Comparison of ENCODE assay signal across 8 cellular contexts in the genomic region with DNA sequence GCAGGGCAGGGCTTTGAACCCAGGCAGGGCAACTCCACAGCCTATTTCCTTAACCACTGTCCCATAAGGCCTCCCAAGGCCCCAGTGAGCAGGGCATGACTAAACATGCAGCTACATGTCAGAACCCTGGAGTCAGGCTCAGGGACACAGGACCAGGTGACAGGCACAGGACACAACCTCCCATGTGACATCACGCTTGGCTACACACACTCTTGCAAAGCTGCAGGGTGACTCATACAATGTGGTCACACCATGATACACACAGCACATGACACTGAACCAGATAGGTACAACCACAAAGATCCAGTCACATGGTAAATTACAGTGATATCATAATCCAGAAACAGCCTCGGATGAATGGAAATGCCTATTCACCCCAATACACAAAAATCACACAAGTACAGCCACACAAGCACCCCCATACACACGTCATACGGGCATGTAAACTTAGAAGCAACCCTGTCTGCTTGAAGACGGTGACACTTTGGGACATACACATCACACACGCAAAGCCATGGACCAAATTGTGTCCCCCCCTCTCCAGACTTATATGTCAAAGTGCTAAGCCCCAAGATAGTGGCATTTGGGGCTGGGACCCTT. TPM values are rescaled to one million over a fixed set of nuclear protein-coding genes. Genes with fewer than 3 reads are reported as not detected.
DNase-seq lines count a peak whose midpoint lies in the region; ATAC-seq and TF ChIP-seq lines count a peak whose summit lies in the region.

No MANE protein-coding gene starts in this region.

- H3K36me3 ChIP-seq in HCT116 (ENCODE audit: control insufficient read depth in 1 of 2, insufficient read depth in 2 of 2, low read length in 2 of 2) (no peaks in the 10 kb centered on the region), body of pancreas (replicated peaks in 1 of 2; ENCODE audit: insufficient read depth in 1 of 2, low read depth in 2 of 2) (no peaks in the 10 kb centered on the region)

- H3K4me2 ChIP-seq in HCT116 (ENCODE audit: low read length) = no peak overlapping the region; the same call in 1 of the 2 replicates

- TF ChIP-seq POLR2A in HCT116 (IDR thresholded peaks at IDR 0.05; ENCODE audit: borderline replicate concordance, extremely low read depth, insufficient read depth, insufficient read length) = no peak
- no peak for TF ChIP-seq POLR2A in body of pancreas (IDR thresholded peaks at IDR 0.05)

- no peak overlapping the region for H3K9ac ChIP-seq in HCT116 (ENCODE audit: low read length)

- H3K4me1 ChIP-seq in HCT116 (ENCODE audit: control insufficient read depth in 1 of 2, insufficient read depth in 2 of 2, low read length in 2 of 2) (peaks cover 4 to 15% of the 10 kb centered on the region in 2 experiments; a peak in 3 of 4 replicates), body of pancreas (no peaks in the 10 kb centered on the region)

- no TSS peak for BruUV-seq in HCT116 (replicated peaks; lab: Mats Ljungman, UMichigan)

- H3K79me2 ChIP-seq in HCT116 (ENCODE audit: insufficient read depth, low read length) = no peaks in the 10 kb centered on the region

- H3K4me3 ChIP-seq in HCT116 (replicated peaks in 1 of 2; ENCODE audit: low read depth in 1 of 2, low read length in 2 of 2) (no peak overlapping the region), LNCaP clone FGC (ENCODE audit: low read depth, low read length) (no peak overlapping the region), body of pancreas (no peak overlapping the region)

- WGBS in body of pancreas, 2 donors = 50 to 53% methylated on average over 5 to 6 of the region's 6 CpGs

- TF ChIP-seq CTCF in HCT116 (IDR thresholded peaks at IDR 0.05 in 2 of 3, conservative IDR thresholded peaks at IDR 0.05 in 1 of 3; ENCODE audit: borderline replicate concordance in 1 of 3, insufficient read depth in 1 of 3, low read depth in 2 of 3, low read length in 2 of 3) (no peak), LNCaP clone FGC (IDR thresholded peaks at IDR 0.05; ENCODE audit: control insufficient read depth, extremely low read depth, insufficient read depth) (no peak), body of pancreas (IDR thresholded peaks at IDR 0.05) (no peak)

- POLR2A ChIA-PET in HCT116 (lab: Charles Lee) = interaction anchor here (1.1 kb wide), 2 partner anchors 53 to 92 kb away, joined by 3 to 4 read pairs; no protein-coding TSS in a partner anchor

- H3K9me3 ChIP-seq in HCT116 (ENCODE audit: control insufficient read depth in 1 of 2, insufficient read depth in 1 of 2, low read depth in 1 of 2, low read length in 2 of 2) = no peaks in the 10 kb centered on the region
- no peaks in the 10 kb centered on the region for H3K9me3 ChIP-seq in body of pancreas

- intact Hi-C loops in Right ventricle myocardium inferior (cut with DNase I) = no loop called here
- intact Hi-C loops in left ventricle myocardium superior (cut with micrococcal nuclease) = no loop called here
- intact Hi-C loops in HCT116 (cut with micrococcal nuclease) = no loop called here
- intact Hi-C loops in body of pancreas (cut with DNase I) = no loop called here

- ATAC-seq in Right ventricle myocardium inferior = peak; percentile 31
- no peak for ATAC-seq in left ventricle myocardium superior
- ATAC-seq in HCT116 = peak; percentile 74
- ATAC-seq in body of pancreas = peak; percentile 45

- H3K27me3 ChIP-seq in HCT116 (ENCODE audit: insufficient read depth, low read length) (no peaks in the 10 kb centered on the region), body of pancreas (no peaks in the 10 kb centered on the region)

- CTCF ChIA-PET in HCT116 (lab: Charles Lee) = interaction anchor here (0.7 to 1.2 kb wide), 2 partner anchors 13 to 120 kb away, joined by 3 to 5 read pairs; no protein-coding TSS in a partner anchor

- no peaks in the 10 kb centered on the region for H4K20me1 ChIP-seq in HCT116 (ENCODE audit: insufficient read depth)

- RAD21 ChIA-PET in HCT116 (lab: Charles Lee; ENCODE audit: low non-redundant PET in 1 of 2, low total read pairs in 2 of 2, uncharacterized antibody in 2 of 2, unreplicated experiment in 2 of 2) = no interaction called here

- no peaks in the 10 kb centered on the region for H3K9me2 ChIP-seq in HCT116 (ENCODE audit: insufficient read depth)

- DNase-seq in Right ventricle myocardium inferior (ENCODE audit: missing footprints) (no peak), left ventricle myocardium superior (no peak), HCT116 (ENCODE audit: low read depth, low spot score) (peak; percentile 60), LNCaP clone FGC (ENCODE audit: low read depth) (peak; percentile 85), body of pancreas (peak in 3 of 4 donors; percentile 9 to 75 (median 40)), ureter (ENCODE audit: low spot score) (peak; percentile 91), cerebellum (ENCODE audit: low spot score) (no peak), cortex of kidney (lab: John Stamatoyannopoulos, UW) (no peak)

- no peak overlapping the region for H2AFZ ChIP-seq in HCT116 (ENCODE audit: low read depth, low read length, poor library complexity, severe bottlenecking)

- TF ChIP-seq RAD21 in HCT116 (IDR thresholded peaks at IDR 0.05; ENCODE audit: low read depth) = no peak

- H3K27ac ChIP-seq in HCT116 (ENCODE audit: low read depth, low read length) (no peak overlapping the region), body of pancreas (no peak overlapping the region)

TF ChIP-seq in HCT116, 20 proteins besides CTCF, POLR2A, EP300 and RAD21 (continues in another document):
- no peak for TF ChIP-seq EZH2phosphoT487 (IDR thresholded peaks at IDR 0.05; ENCODE audit: borderline replicate concordance)
- peak; percentile 89 for TF ChIP-seq MAX (IDR thresholded peaks at IDR 0.05)
- TF ChIP-seq ELF1 (IDR thresholded peaks at IDR 0.05; ENCODE audit: borderline replicate concordance, low read depth) = no peak
- TF ChIP-seq ZBTB33 (IDR thresholded peaks at IDR 0.05; ENCODE audit: extremely low read depth, insufficient replicate concordance, low read length) = no peak
- no peak for TF ChIP-seq POLR2AphosphoS5 (IDR thresholded peaks at IDR 0.05; ENCODE audit: low read depth, low read length)
- TF ChIP-seq, protein P1, sequence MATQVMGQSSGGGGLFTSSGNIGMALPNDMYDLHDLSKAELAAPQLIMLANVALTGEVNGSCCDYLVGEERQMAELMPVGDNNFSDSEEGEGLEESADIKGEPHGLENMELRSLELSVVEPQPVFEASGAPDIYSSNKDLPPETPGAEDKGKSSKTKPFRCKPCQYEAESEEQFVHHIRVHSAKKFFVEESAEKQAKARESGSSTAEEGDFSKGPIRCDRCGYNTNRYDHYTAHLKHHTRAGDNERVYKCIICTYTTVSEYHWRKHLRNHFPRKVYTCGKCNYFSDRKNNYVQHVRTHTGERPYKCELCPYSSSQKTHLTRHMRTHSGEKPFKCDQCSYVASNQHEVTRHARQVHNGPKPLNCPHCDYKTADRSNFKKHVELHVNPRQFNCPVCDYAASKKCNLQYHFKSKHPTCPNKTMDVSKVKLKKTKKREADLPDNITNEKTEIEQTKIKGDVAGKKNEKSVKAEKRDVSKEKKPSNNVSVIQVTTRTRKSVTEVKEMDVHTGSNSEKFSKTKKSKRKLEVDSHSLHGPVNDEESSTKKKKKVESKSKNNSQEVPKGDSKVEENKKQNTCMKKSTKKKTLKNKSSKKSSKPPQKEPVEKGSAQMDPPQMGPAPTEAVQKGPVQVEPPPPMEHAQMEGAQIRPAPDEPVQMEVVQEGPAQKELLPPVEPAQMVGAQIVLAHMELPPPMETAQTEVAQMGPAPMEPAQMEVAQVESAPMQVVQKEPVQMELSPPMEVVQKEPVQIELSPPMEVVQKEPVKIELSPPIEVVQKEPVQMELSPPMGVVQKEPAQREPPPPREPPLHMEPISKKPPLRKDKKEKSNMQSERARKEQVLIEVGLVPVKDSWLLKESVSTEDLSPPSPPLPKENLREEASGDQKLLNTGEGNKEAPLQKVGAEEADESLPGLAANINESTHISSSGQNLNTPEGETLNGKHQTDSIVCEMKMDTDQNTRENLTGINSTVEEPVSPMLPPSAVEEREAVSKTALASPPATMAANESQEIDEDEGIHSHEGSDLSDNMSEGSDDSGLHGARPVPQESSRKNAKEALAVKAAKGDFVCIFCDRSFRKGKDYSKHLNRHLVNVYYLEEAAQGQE (IDR thresholded peaks at IDR 0.05; ENCODE audit: low read depth) = no peak

RNA-seq across cellular contexts. Expression of gene KLK4, which starts 14.5 kb away (rescaled TPM):
- total RNA-seq in Right ventricle myocardium inferior = not detected
- not detected for total RNA-seq in left ventricle myocardium superior
- total RNA-seq in HCT116 (2021; ENCODE audit: unreplicated experiment) = 0.84 TPM
- 0.65 and 0.70 TPM in 2 replicates for polyA plus RNA-seq in HCT116 (2012)
- total RNA-seq in body of pancreas = not detected
- not detected for total RNA-seq in ureter
- total RNA-seq in cerebellum = 1.4 TPM

RNA-seq across cellular contexts. Expression of gene KLK2, which starts 23.5 kb away (rescaled TPM):
- total RNA-seq in Right ventricle myocardium inferior = not detected
- not detected for total RNA-seq in left ventricle myocardium superior
- total RNA-seq in HCT116 (2021; ENCODE audit: unreplicated experiment) = not detected
- not detected in 2 replicates for polyA plus RNA-seq in HCT116 (2012)
- total RNA-seq in body of pancreas = not detected
- total RNA-seq in ureter = not detected
- total RNA-seq in cerebellum = 0.09 TPM

RNA-seq across cellular contexts. Expression of gene KLK3, which starts 42.0 kb away (rescaled TPM):
- total RNA-seq in Right ventricle myocardium inferior = not detected
- not detected for total RNA-seq in left ventricle myocardium superior
- not detected for total RNA-seq in HCT116 (2021; ENCODE audit: unreplicated experiment)
- 0.07 TPM in 1 of 2 replicates, not detected in the other for polyA plus RNA-seq in HCT116 (2012)
- total RNA-seq in body of pancreas = not detected
- total RNA-seq in ureter = not detected
- total RNA-seq in cerebellum = not detected

RNA-seq across cellular contexts. Expression of gene KLK5, which starts 56.1 kb away (rescaled TPM):
- total RNA-seq in Right ventricle myocardium inferior (not detected), left ventricle myocardium superior (not detected), HCT116 (2021; ENCODE audit: unreplicated experiment) (1.2 TPM), body of pancreas (not detected), ureter (not detected), cerebellum (not detected)
- 4.4 and 5.8 TPM in 2 replicates for polyA plus RNA-seq in HCT116 (2012)

Comparison
In these comparisons a context has a peak if more than half of its experiments do, and no peak if none do; other contexts are left out.
1. DNase-seq: peak in HCT116 (single experiment), LNCaP clone FGC (single experiment), body of pancreas (3 of 4) and ureter (single experiment); none in Right ventricle myocardium inferior (single experiment), left ventricle myocardium superior (single experiment), cerebellum (single experiment) and cortex of kidney (single experiment).